25 cellular contexts compared by ENCODE assay signal in genomic region chr22:49565516-49565855, GRCh38.
DNase-seq lines count a peak whose midpoint lies in the region.
"Had no signal": no experiment of that assay in that cellular context is flagged by ENCODE, and none has a peak within 500 bp of the region (broad histone marks: within the 10 kb centered on the region; RNA-seq: fewer than 3 reads in every experiment).

No MANE protein-coding gene starts in this region.

- no peak overlapping the region for H2BK15ac ChIP-seq in neuronal stem cell (ENCODE audit: low read length)

- no peak overlapping the region for H3K4ac ChIP-seq in neuronal stem cell (ENCODE audit: low read length)

- H3K27ac Mint-ChIP-seq in activated T-cell treated with anti-CD3 and anti-CD28 coated beads, Interleukin-2, amount 50 U/mL, for 24 hours: no peak overlapping the region
- H3K27ac Mint-ChIP-seq: B cell; CD8-positive, alpha-beta T cell had no signal

- peak overlapping the region; percentile 2 for H2BK5ac ChIP-seq in neuronal stem cell (ENCODE audit: low read length)

- H3K27me3 ChIP-seq in H7 (ENCODE audit: control insufficient read depth, insufficient read depth, low read length) (no peaks in the 10 kb centered on the region), neuronal stem cell (ENCODE audit: control insufficient read depth in 3 of 3, insufficient read depth in 3 of 3, low read depth in 1 of 3, low read length in 3 of 3) (peaks cover 0 to 2% (median 0%) of the 10 kb centered on the region in 3 experiments)

- no peaks in the 10 kb centered on the region for H3K27me3 Mint-ChIP-seq in activated T-cell treated with anti-CD3 and anti-CD28 coated beads, Interleukin-2, amount 50 U/mL, for 24 hours
- H3K27me3 Mint-ChIP-seq: B cell had no signal

- H3K4me3 ChIP-seq in H7 (ENCODE audit: insufficient read depth, low read depth, low read length) (no peak overlapping the region), neuronal stem cell (ENCODE audit: low read length in 2 of 2) (peak overlapping the region in 1 of 2 donors; percentile 19)
- H3K4me3 ChIP-seq: GM12878, PC-9 had no signal

- H2AK5ac ChIP-seq in neuronal stem cell (ENCODE audit: low read depth, low read length): peak overlapping the region; percentile 54

- WGBS in neuronal stem cell (ENCODE audit: extremely low coverage in 2 of 2, insufficient read length in 2 of 2, insufficient replicate concordance in 1 of 2), 2 donors: no CpG with 5 or more reads among the region's 6 CpGs

- no peak overlapping the region for H4K8ac ChIP-seq in neuronal stem cell (ENCODE audit: low read depth, low read length)

- no peak overlapping the region for H3K9ac ChIP-seq in neuronal stem cell (ENCODE audit: low read depth, low read length, poor library complexity)

- H2BK120ac ChIP-seq in neuronal stem cell (ENCODE audit: low read depth, low read length): no peak overlapping the region

- no peak overlapping the region for H3K4me3 Mint-ChIP-seq in activated T-cell treated with anti-CD3 and anti-CD28 coated beads, Interleukin-2, amount 50 U/mL, for 24 hours
- H3K4me3 Mint-ChIP-seq: B cell; CD8-positive, alpha-beta T cell had no signal

- peaks cover 2% of the 10 kb centered on the region for H3K79me1 ChIP-seq in neuronal stem cell (ENCODE audit: low read depth, low read length)

- H3K4me1 Mint-ChIP-seq in activated T-cell treated with anti-CD3 and anti-CD28 coated beads, Interleukin-2, amount 50 U/mL, for 24 hours (ENCODE audit: low read depth): peaks cover 2% of the 10 kb centered on the region
- H3K4me1 Mint-ChIP-seq: B cell had no signal

- H3K9me3 ChIP-seq in neuronal stem cell (replicated peaks in 1 of 2; ENCODE audit: control insufficient read depth in 2 of 2, insufficient read depth in 1 of 2, low read depth in 1 of 2, low read length in 2 of 2): peaks cover 0 to 2% of the 10 kb centered on the region in 2 donors
- H3K9me3 ChIP-seq: Caco-2 had no signal

- no peak overlapping the region for H3K27ac ChIP-seq in neuronal stem cell (replicated peaks; ENCODE audit: low read length)
- H3K27ac ChIP-seq: 22Rv1, C4-2B, PC-9 had no signal

- H4K91ac ChIP-seq in neuronal stem cell (ENCODE audit: low read depth, low read length, poor library complexity): no peak overlapping the region

- H3K4me2 ChIP-seq in neuronal stem cell (ENCODE audit: insufficient read depth, low read length, poor library complexity, severe bottlenecking): no peak overlapping the region
- H3K4me2 ChIP-seq: PC-9 had no signal

- no peak overlapping the region for H3K14ac ChIP-seq in neuronal stem cell (ENCODE audit: low read length)

- peaks cover 0 to 3% of the 10 kb centered on the region in 2 donors for H3K4me1 ChIP-seq in neuronal stem cell (ENCODE audit: control insufficient read depth in 2 of 2, insufficient read depth in 1 of 2, low read depth in 1 of 2, low read length in 2 of 2)
- H3K4me1 ChIP-seq: Caco-2 had no signal

- peaks cover 41% of the 10 kb centered on the region for H3K36me3 Mint-ChIP-seq in activated T-cell treated with anti-CD3 and anti-CD28 coated beads, Interleukin-2, amount 50 U/mL, for 24 hours (ENCODE audit: low read depth)

- peak; percentile 11 for DNase-seq in activated T-cell treated with anti-CD3 and anti-CD28 coated beads, Interleukin-2, amount 50 U/mL, for 24 hours
- DNase-seq in activated T-cell treated with anti-CD3 and anti-CD28 coated beads, Interleukin-2, amount 50 U/mL, for 48 hours: no peak
- DNase-seq in H7 (peak; percentile 33), islet precursor cell (peak; percentile 19), neuronal stem cell (ENCODE audit: low spot score) (no peak), middle frontal gyrus (ENCODE audit: extremely low spot score, low spot score) (no peak), DMS153 treated with DMSO at 0.1 percent for 48 hours (lab: John Stamatoyannopoulos, UW; ENCODE audit: unreplicated experiment) (no peak), GM19240 (ENCODE audit: insufficient read length, low spot score) (no peak)
- DNase-seq: CD8-positive, alpha-beta T cell; DMS79; EL; GDM1; NCI-H1048; NCI-H1417 treated with DMSO at 0.1 percent for 48 hours; NCI-H1694 treated with DMSO at 0.1 percent for 48 hours; NCI-H2081; NCI-H2171; NCI-H524 treated with DMSO at 0.1 percent for 48 hours; NCI-H774; PC-9 had no signal

- H3K23ac ChIP-seq in neuronal stem cell (ENCODE audit: low read depth, low read length, poor library complexity): no peak overlapping the region

- no peaks in the 10 kb centered on the region for H3K9me3 Mint-ChIP-seq in activated T-cell treated with anti-CD3 and anti-CD28 coated beads, Interleukin-2, amount 50 U/mL, for 24 hours

- H3K36me3 ChIP-seq in H7 (replicated peaks; ENCODE audit: control insufficient read depth, insufficient read depth, low read length): no peaks in the 10 kb centered on the region
- H3K36me3 ChIP-seq in neuronal stem cell (replicated peaks in 1 of 2; ENCODE audit: control insufficient read depth in 2 of 2, insufficient read depth in 2 of 2, low read length in 2 of 2): no peaks in the 10 kb centered on the region

- no peak overlapping the region for H2AFZ ChIP-seq in neuronal stem cell (ENCODE audit: low read length)
- H2AFZ ChIP-seq: PC-9 had no signal

- H3K18ac ChIP-seq in neuronal stem cell (ENCODE audit: low read length): peak overlapping the region; percentile 53

- no peak overlapping the region for H2BK12ac ChIP-seq in neuronal stem cell (ENCODE audit: low read length)

Comparison
In these comparisons a context has a peak if more than half of its experiments do, and no peak if none do; other contexts are left out.
1. DNase-seq: peak in activated T-cell treated with anti-CD3 and anti-CD28 coated beads, Interleukin-2, amount 50 U/mL, for 24 hours (single experiment), H7 (single experiment) and islet precursor cell (single experiment); none in activated T-cell treated with anti-CD3 and anti-CD28 coated beads, Interleukin-2, amount 50 U/mL, for 48 hours (0 of 2), neuronal stem cell (single experiment), middle frontal gyrus (single experiment), DMS153 treated with DMSO at 0.1 percent for 48 hours (single experiment) and GM19240 (single experiment).